3 cellular contexts compared by ENCODE assay signal in the genomic region with DNA sequence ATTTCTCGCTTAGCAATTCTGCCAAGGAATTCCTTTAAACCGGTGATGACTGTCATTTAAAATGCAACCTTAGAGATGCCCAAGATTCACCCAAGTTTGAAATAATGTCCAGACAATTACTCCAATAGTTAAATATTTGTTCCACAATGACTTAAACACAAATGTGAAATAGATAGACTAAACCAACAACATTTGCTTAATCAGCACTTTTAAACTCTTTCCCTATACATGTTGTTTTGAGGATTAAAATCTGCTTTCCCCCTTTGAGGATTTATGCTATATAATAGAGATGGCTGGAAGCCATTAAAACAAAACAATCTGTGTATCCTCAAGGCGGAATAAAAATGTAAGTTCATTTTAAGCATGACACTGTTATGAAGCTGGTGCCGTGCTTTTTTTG.
A peak's percentile ranks its signal among the peaks of the same experiment; 100 is the strongest.
TF ChIP-seq lines count a peak whose summit lies in the region.

No MANE protein-coding gene starts in this region.

TF ChIP-seq in A549, 52 proteins besides CTCF, POLR2A, EP300 and RAD21:
- TF ChIP-seq NPAS2 (CRISPR knock-in tag; IDR thresholded peaks at IDR 0.05; ENCODE audit: borderline replicate concordance): no peak
- TF ChIP-seq MAFK (IDR thresholded peaks at IDR 0.05; ENCODE audit: partially characterized antibody): peak; percentile 97

TF ChIP-seq in IMR-90, 13 proteins besides CTCF, POLR2A, EP300 and RAD21:
- peak; percentile 99 for TF ChIP-seq MAFK (IDR thresholded peaks at IDR 0.05; ENCODE audit: low read depth, low read length)
- TF ChIP-seq, protein P1, sequence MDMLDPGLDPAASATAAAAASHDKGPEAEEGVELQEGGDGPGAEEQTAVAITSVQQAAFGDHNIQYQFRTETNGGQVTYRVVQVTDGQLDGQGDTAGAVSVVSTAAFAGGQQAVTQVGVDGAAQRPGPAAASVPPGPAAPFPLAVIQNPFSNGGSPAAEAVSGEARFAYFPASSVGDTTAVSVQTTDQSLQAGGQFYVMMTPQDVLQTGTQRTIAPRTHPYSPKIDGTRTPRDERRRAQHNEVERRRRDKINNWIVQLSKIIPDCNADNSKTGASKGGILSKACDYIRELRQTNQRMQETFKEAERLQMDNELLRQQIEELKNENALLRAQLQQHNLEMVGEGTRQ (IDR thresholded peaks at IDR 0.05; ENCODE audit: low read depth, low read length): no peak

TF ChIP-seq in K562, 482 proteins besides CTCF, POLR2A, EP300 and RAD21:
- no peak for TF ChIP-seq ILF3 (IDR thresholded peaks at IDR 0.05; ENCODE audit: borderline replicate concordance)
- TF ChIP-seq C11orf30 (IDR thresholded peaks at IDR 0.05; ENCODE audit: low read depth): peak; percentile 87
- peak; percentile 97 for TF ChIP-seq MAFK (IDR thresholded peaks at IDR 0.05; ENCODE audit: low read length)
- TF ChIP-seq ZNF316 (IDR thresholded peaks at IDR 0.05): peak; percentile 94
- no peak for TF ChIP-seq ZBTB8A (IDR thresholded peaks at IDR 0.05; ENCODE audit: partially characterized antibody)
- TF ChIP-seq, protein P2, sequence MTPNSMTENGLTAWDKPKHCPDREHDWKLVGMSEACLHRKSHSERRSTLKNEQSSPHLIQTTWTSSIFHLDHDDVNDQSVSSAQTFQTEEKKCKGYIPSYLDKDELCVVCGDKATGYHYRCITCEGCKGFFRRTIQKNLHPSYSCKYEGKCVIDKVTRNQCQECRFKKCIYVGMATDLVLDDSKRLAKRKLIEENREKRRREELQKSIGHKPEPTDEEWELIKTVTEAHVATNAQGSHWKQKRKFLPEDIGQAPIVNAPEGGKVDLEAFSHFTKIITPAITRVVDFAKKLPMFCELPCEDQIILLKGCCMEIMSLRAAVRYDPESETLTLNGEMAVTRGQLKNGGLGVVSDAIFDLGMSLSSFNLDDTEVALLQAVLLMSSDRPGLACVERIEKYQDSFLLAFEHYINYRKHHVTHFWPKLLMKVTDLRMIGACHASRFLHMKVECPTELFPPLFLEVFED (CRISPR knock-in tag; conservative IDR thresholded peaks at IDR 0.05): no peak
- TF ChIP-seq BRCA1 (IDR thresholded peaks at IDR 0.05): no peak
- no peak for TF ChIP-seq BRCA1 (CRISPR knock-in tag; IDR thresholded peaks at IDR 0.05)
- peak; percentile 95 for TF ChIP-seq MAFF (IDR thresholded peaks at IDR 0.05; ENCODE audit: low read length)
- TF ChIP-seq CBFB (CRISPR knock-in tag; IDR thresholded peaks at IDR 0.05): no peak
- TF ChIP-seq ZEB2 (IDR thresholded peaks at IDR 0.05): no peak
- TF ChIP-seq NFYB (IDR thresholded peaks at IDR 0.05; ENCODE audit: extremely low read depth, insufficient read length): no peak
- no peak for TF ChIP-seq ZFPM2 (CRISPR knock-in tag; IDR thresholded peaks at IDR 0.05)
- TF ChIP-seq PTBP1 (IDR thresholded peaks at IDR 0.05; ENCODE audit: low read depth, low read length): no peak
- TF ChIP-seq, protein P3, sequence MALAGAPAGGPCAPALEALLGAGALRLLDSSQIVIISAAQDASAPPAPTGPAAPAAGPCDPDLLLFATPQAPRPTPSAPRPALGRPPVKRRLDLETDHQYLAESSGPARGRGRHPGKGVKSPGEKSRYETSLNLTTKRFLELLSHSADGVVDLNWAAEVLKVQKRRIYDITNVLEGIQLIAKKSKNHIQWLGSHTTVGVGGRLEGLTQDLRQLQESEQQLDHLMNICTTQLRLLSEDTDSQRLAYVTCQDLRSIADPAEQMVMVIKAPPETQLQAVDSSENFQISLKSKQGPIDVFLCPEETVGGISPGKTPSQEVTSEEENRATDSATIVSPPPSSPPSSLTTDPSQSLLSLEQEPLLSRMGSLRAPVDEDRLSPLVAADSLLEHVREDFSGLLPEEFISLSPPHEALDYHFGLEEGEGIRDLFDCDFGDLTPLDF (CRISPR knock-in tag; IDR thresholded peaks at IDR 0.05): no peak
- TF ChIP-seq MAFG (tag; conservative IDR thresholded peaks at IDR 0.05): peak; percentile 87
- no peak for TF ChIP-seq CSDE1 (IDR thresholded peaks at IDR 0.05)
- TF ChIP-seq ZKSCAN1 (IDR thresholded peaks at IDR 0.05; ENCODE audit: low read depth, low read length): no peak
- no peak for TF ChIP-seq IFI16 (CRISPR knock-in tag; IDR thresholded peaks at IDR 0.05)
- no peak for TF ChIP-seq SP2 (IDR thresholded peaks at IDR 0.05; ENCODE audit: extremely low read depth, low read depth, low read length, poor library complexity, severe bottlenecking)
- TF ChIP-seq CHD1 (IDR thresholded peaks at IDR 0.05; ENCODE audit: low read length): no peak
- TF ChIP-seq POLR3G (IDR thresholded peaks at IDR 0.05; ENCODE audit: extremely low read depth, insufficient read length, insufficient replicate concordance): no peak
- no peak for TF ChIP-seq ZNF24 (IDR thresholded peaks at IDR 0.05)
- TF ChIP-seq, protein P4, sequence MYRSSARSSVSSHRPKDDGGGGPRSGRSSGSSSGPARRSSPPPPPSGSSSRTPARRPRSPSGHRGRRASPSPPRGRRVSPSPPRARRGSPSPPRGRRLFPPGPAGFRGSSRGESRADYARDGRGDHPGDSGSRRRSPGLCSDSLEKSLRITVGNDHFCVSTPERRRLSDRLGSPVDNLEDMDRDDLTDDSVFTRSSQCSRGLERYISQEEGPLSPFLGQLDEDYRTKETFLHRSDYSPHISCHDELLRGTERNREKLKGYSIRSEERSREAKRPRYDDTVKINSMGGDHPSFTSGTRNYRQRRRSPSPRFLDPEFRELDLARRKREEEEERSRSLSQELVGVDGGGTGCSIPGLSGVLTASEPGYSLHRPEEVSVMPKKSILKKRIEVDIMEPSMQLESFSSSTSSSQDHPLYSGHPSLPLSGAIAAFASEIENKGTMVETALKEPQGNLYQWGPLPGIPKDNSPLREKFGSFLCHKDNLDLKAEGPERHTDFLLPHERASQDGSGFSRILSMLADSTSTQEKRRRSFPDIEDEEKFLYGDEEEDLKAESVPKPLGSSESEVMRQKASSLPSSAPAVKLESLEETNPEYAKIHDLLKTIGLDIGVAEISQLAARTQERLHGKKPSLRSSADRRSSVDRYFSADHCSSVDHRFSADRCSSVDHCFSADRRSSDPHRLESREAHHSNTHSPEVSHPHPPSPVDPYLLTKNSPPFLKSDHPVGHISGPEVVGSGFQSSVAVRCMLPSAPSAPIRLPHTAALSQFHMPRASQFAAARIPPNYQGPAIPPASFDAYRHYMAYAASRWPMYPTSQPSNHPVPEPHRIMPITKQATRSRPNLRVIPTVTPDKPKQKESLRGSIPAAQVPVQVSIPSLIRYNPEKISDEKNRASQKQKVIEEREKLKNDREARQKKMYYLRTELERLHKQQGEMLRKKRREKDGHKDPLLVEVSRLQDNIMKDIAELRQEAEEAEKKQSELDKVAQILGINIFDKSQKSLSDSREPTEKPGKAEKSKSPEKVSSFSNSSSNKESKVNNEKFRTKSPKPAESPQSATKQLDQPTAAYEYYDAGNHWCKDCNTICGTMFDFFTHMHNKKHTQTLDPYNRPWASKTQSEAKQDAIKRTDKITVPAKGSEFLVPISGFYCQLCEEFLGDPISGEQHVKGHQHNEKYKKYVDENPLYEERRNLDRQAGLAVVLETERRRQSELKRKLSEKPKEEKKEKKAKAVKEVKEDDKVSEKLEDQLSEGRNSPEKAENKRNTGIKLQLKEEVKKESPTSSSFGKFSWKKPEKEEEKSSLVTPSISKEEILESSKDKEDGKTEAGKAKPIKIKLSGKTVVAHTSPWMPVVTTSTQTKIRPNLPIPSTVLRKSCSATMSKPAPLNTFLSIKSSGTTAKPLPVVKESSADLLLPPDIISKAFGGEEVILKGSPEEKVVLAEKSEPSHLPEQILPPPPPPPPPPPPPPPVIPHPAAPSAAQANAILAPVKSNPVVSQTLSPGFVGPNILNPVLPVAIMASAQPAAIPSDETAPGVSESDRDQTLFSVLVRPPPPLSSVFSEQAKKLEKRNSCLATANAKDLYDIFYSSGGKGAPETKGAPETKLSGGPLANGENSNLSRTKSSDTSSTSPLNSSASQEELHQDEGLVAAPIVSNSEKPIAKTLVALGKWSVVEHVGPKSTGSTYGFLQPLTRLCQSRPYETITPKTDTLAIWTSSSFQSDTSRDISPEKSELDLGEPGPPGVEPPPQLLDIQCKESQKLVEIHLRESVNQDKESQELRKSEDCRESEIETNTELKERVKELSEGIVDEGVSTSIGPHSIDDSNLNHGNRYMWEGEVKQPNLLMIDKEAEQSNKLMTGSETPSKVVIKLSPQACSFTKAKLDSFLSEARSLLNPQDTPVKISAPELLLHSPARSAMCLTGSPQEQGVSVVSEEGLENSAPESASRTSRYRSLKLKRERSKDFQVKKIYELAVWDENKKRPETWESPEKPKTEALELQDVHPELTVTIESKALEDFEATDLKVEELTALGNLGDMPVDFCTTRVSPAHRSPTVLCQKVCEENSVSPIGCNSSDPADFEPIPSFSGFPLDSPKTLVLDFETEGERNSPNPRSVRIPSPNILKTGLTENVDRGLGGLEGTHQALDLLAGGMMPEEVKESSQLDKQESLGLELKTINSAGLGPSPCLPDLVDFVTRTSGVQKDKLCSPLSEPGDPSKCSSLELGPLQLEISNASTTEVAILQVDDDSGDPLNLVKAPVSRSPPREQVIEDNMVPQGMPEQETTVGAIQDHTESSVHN (IDR thresholded peaks at IDR 0.05; ENCODE audit: borderline replicate concordance in 1 of 2, low read depth in 1 of 2): no peak
- TF ChIP-seq YBX1 (IDR thresholded peaks at IDR 0.05): no peak
- TF ChIP-seq TAF9B (IDR thresholded peaks at IDR 0.05; ENCODE audit: partially characterized antibody): no peak
- TF ChIP-seq ZNF431 (CRISPR knock-in tag; IDR thresholded peaks at IDR 0.05): no peak
- TF ChIP-seq ZNF695 (CRISPR knock-in tag; IDR thresholded peaks at IDR 0.05): no peak
- TF ChIP-seq DMBX1 (CRISPR knock-in tag; IDR thresholded peaks at IDR 0.05; ENCODE audit: borderline replicate concordance): no peak
- no peak for TF ChIP-seq SLC30A9 (CRISPR knock-in tag; IDR thresholded peaks at IDR 0.05)
- TF ChIP-seq CAMTA2 (CRISPR knock-in tag; conservative IDR thresholded peaks at IDR 0.05): no peak
- TF ChIP-seq SRSF9 (IDR thresholded peaks at IDR 0.05; ENCODE audit: borderline replicate concordance, low read depth, low read length): no peak
- no peak for TF ChIP-seq NR1H2 (CRISPR knock-in tag; IDR thresholded peaks at IDR 0.05)
- TF ChIP-seq ZNF766 (CRISPR knock-in tag; conservative IDR thresholded peaks at IDR 0.05): no peak
- no peak for TF ChIP-seq CBX5 (IDR thresholded peaks at IDR 0.05; ENCODE audit: borderline replicate concordance, low read depth)
TF ChIP-seq in K562: peak in this region for 5.
